In the genomic region with DNA sequence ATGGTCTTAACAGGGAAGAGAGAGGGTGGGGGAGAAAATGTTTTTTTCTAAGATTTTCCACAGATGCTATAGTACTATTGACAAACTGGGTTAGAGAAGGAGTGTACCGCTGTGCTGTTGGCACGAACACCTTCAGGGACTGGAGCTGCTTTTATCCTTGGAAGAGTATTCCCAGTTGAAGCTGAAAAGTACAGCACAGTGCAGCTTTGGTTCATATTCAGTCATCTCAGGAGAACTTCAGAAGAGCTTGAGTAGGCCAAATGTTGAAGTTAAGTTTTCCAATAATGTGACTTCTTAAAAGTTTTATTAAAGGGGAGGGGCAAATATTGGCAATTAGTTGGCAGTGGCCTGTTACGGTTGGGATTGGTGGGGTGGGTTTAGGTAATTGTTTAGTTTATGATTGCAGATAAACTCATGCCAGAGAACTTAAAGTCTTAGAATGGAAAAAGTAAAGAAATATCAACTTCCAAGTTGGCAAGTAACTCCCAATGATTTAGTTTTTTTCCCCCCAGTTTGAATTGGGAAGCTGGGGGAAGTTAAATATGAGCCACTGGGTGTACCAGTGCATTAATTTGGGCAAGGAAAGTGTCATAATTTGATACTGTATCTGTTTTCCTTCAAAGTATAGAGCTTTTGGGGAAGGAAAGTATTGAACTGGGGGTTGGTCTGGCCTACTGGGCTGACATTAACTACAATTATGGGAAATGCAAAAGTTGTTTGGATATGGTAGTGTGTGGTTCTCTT, we compare ENCODE assay signal across 1 cellular context.
A peak's percentile ranks its signal among the peaks of the same experiment; 100 is the strongest.
TF ChIP-seq lines count a peak whose summit lies in the region.

No MANE protein-coding gene starts in this region.

TF ChIP-seq in K562, 482 proteins besides CTCF, POLR2A, EP300 and RAD21 (continued from another document and continues in another):
- TF ChIP-seq, protein P1, sequence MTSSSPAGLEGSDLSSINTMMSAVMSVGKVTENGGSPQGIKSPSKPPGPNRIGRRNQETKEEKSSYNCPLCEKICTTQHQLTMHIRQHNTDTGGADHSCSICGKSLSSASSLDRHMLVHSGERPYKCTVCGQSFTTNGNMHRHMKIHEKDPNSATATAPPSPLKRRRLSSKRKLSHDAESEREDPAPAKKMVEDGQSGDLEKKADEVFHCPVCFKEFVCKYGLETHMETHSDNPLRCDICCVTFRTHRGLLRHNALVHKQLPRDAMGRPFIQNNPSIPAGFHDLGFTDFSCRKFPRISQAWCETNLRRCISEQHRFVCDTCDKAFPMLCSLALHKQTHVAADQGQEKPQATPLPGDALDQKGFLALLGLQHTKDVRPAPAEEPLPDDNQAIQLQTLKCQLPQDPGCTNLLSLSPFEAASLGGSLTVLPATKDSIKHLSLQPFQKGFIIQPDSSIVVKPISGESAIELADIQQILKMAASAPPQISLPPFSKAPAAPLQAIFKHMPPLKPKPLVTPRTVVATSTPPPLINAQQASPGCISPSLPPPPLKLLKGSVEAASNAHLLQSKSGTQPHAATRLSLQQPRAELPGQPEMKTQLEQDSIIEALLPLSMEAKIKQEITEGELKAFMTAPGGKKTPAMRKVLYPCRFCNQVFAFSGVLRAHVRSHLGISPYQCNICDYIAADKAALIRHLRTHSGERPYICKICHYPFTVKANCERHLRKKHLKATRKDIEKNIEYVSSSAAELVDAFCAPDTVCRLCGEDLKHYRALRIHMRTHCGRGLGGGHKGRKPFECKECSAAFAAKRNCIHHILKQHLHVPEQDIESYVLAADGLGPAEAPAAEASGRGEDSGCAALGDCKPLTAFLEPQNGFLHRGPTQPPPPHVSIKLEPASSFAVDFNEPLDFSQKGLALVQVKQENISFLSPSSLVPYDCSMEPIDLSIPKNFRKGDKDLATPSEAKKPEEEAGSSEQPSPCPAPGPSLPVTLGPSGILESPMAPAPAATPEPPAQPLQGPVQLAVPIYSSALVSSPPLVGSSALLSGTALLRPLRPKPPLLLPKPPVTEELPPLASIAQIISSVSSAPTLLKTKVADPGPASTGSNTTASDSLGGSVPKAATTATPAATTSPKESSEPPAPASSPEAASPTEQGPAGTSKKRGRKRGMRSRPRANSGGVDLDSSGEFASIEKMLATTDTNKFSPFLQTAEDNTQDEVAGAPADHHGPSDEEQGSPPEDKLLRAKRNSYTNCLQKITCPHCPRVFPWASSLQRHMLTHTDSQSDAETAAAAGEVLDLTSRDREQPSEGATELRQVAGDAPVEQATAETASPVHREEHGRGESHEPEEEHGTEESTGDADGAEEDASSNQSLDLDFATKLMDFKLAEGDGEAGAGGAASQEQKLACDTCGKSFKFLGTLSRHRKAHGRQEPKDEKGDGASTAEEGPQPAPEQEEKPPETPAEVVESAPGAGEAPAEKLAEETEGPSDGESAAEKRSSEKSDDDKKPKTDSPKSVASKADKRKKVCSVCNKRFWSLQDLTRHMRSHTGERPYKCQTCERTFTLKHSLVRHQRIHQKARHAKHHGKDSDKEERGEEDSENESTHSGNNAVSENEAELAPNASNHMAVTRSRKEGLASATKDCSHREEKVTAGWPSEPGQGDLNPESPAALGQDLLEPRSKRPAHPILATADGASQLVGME (CRISPR knock-in tag; IDR thresholded peaks at IDR 0.05): no peak
- TF ChIP-seq NCOA4 (IDR thresholded peaks at IDR 0.05; ENCODE audit: partially characterized antibody) (no peak), MAFF (IDR thresholded peaks at IDR 0.05; ENCODE audit: low read length) (0 out of 2 replicates have a peak, but pooled peaks have one; percentile 21), DDX20 (tag; IDR thresholded peaks at IDR 0.05; ENCODE audit: low read depth) (no peak), NBN (IDR thresholded peaks at IDR 0.05; ENCODE audit: low read depth) (no peak), SRF (CRISPR knock-in tag; IDR thresholded peaks at IDR 0.05) (peak in 1 of 2 experiments; percentile 9; a peak in 1 of 4 replicates), ZNF76 (CRISPR knock-in tag; IDR thresholded peaks at IDR 0.05; ENCODE audit: borderline replicate concordance) (no peak), PYGO2 (tag; IDR thresholded peaks at IDR 0.05) (no peak), RFX1 (IDR thresholded peaks at IDR 0.05) (no peak), GTF2E2 (tag; IDR thresholded peaks at IDR 0.05) (no peak), MTA2 (IDR thresholded peaks at IDR 0.05; ENCODE audit: low read depth) (no peak), KAT8 (IDR thresholded peaks at IDR 0.05; ENCODE audit: low read depth) (no peak; the same call in 1 of the 2 replicates), KDM5B (IDR thresholded peaks at IDR 0.05; ENCODE audit: insufficient replicate concordance, low read depth, low read length) (no peak), SRSF3 (IDR thresholded peaks at IDR 0.05; ENCODE audit: insufficient read depth, low read length) (no peak), ARNT (IDR thresholded peaks at IDR 0.05) (no peak), GABPB1 (CRISPR knock-in tag; IDR thresholded peaks at IDR 0.05) (0 out of 2 replicates have a peak, but pooled peaks have one; percentile 50), ZNF668 (CRISPR knock-in tag; IDR thresholded peaks at IDR 0.05) (no peak), ZNF583 (CRISPR knock-in tag; IDR thresholded peaks at IDR 0.05) (no peak), CHCHD3 (CRISPR knock-in tag; IDR thresholded peaks at IDR 0.05) (peak; percentile 52), ESRRA (IDR thresholded peaks at IDR 0.05; ENCODE audit: borderline replicate concordance, low read depth) (no peak), CTBP1 (IDR thresholded peaks at IDR 0.05; ENCODE audit: borderline replicate concordance) (no peak), NFIC (IDR thresholded peaks at IDR 0.05) (no peak), NFXL1 (CRISPR knock-in tag; IDR thresholded peaks at IDR 0.05) (0 out of 2 replicates have a peak, but pooled peaks have one; percentile 57), IRF2 (CRISPR knock-in tag; IDR thresholded peaks at IDR 0.05) (no peak), TSC22D4 (tag; IDR thresholded peaks at IDR 0.05) (no peak), PTBP1 (IDR thresholded peaks at IDR 0.05; ENCODE audit: low read depth, low read length) (no peak), FOXA3 (CRISPR knock-in tag; conservative IDR thresholded peaks at IDR 0.05 in 1 of 2, IDR thresholded peaks at IDR 0.05 in 1 of 2) (0 out of 4 replicates have a peak, but pooled peaks of 1 of the 2 experiments have one; percentile 20), STAT5A (IDR thresholded peaks at IDR 0.05; ENCODE audit: borderline replicate concordance, low read length) (0 out of 2 replicates have a peak, but pooled peaks have one; percentile 30), CBFA2T3 (IDR thresholded peaks at IDR 0.05) (no peak), HNRNPH1 (optimal IDR thresholded peaks at IDR 0.05; ENCODE audit: low read depth, low read length) (no peak), ZNF253 (CRISPR knock-in tag; conservative IDR thresholded peaks at IDR 0.05) (0 out of 2 replicates have a peak, but pooled peaks have one; percentile 72), IFI16 (CRISPR knock-in tag; IDR thresholded peaks at IDR 0.05) (no peak), ASH1L (IDR thresholded peaks at IDR 0.05; ENCODE audit: borderline replicate concordance, low read depth, partially characterized antibody) (no peak), ZKSCAN3 (CRISPR knock-in tag; IDR thresholded peaks at IDR 0.05) (no peak), PHB2 (IDR thresholded peaks at IDR 0.05; ENCODE audit: low read depth) (no peak), PHF20 (IDR thresholded peaks at IDR 0.05; ENCODE audit: partially characterized antibody) (no peak), ZNF764 (CRISPR knock-in tag; IDR thresholded peaks at IDR 0.05; ENCODE audit: low read depth) (no peak; the same call in 1 of the 2 replicates), FOXK2 (conservative IDR thresholded peaks at IDR 0.05 in 1 of 2, IDR thresholded peaks at IDR 0.05 in 1 of 2; ENCODE audit: low read depth in 2 of 2) (no peak), YBX1 (IDR thresholded peaks at IDR 0.05) (no peak), RB1 (IDR thresholded peaks at IDR 0.05; ENCODE audit: low read depth) (no peak), POU5F1 (IDR thresholded peaks at IDR 0.05; ENCODE audit: borderline replicate concordance, low read depth, low read length, partially characterized antibody) (no peak), TRIM24 (IDR thresholded peaks at IDR 0.05) (no peak), PHF21A (IDR thresholded peaks at IDR 0.05; ENCODE audit: borderline replicate concordance, low read depth) (no peak), EWSR1 (IDR thresholded peaks at IDR 0.05; ENCODE audit: borderline replicate concordance, low read depth, partially characterized antibody) (peak; percentile 95), ZNF324 (CRISPR knock-in tag; IDR thresholded peaks at IDR 0.05) (no peak; the same call in 1 of the 2 replicates), ZSCAN32 (CRISPR knock-in tag; IDR thresholded peaks at IDR 0.05) (peak; percentile 58), CEBPG (CRISPR knock-in tag; IDR thresholded peaks at IDR 0.05) (no peak), CEBPG (tag; conservative IDR thresholded peaks at IDR 0.05 in 1 of 2, IDR thresholded peaks at IDR 0.05 in 1 of 2) (no peak), GATA2 (CRISPR knock-in tag; IDR thresholded peaks at IDR 0.05) (no peak), KDM4B (IDR thresholded peaks at IDR 0.05; ENCODE audit: borderline replicate concordance in 2 of 2, low read depth in 1 of 2) (no peak), ZNF830 (CRISPR knock-in tag; IDR thresholded peaks at IDR 0.05) (no peak), ARID1B (IDR thresholded peaks at IDR 0.05) (no peak), MTF1 (CRISPR knock-in tag; IDR thresholded peaks at IDR 0.05; ENCODE audit: borderline replicate concordance) (no peak), TBL1XR1 (IDR thresholded peaks at IDR 0.05; ENCODE audit: low read length in 2 of 2) (peak; percentile 54 to 91; a peak in 3 of 4 replicates), BDP1 (IDR thresholded peaks at IDR 0.05; ENCODE audit: insufficient read depth, insufficient read length) (no peak), ZSCAN29 (IDR thresholded peaks at IDR 0.05) (no peak), CHD1 (IDR thresholded peaks at IDR 0.05; ENCODE audit: low read length) (peak; percentile 93), ZC3H8 (IDR thresholded peaks at IDR 0.05) (no peak), NRF1 (conservative IDR thresholded peaks at IDR 0.05 in 1 of 2, IDR thresholded peaks at IDR 0.05 in 1 of 2) (no peak), HSF4 (CRISPR knock-in tag; IDR thresholded peaks at IDR 0.05; ENCODE audit: borderline replicate concordance) (no peak), GABPB2 (CRISPR knock-in tag; conservative IDR thresholded peaks at IDR 0.05) (peak; percentile 61)
- TF ChIP-seq, protein P2, sequence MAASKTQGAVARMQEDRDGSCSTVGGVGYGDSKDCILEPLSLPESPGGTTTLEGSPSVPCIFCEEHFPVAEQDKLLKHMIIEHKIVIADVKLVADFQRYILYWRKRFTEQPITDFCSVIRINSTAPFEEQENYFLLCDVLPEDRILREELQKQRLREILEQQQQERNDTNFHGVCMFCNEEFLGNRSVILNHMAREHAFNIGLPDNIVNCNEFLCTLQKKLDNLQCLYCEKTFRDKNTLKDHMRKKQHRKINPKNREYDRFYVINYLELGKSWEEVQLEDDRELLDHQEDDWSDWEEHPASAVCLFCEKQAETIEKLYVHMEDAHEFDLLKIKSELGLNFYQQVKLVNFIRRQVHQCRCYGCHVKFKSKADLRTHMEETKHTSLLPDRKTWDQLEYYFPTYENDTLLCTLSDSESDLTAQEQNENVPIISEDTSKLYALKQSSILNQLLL (CRISPR knock-in tag; IDR thresholded peaks at IDR 0.05; ENCODE audit: borderline replicate concordance): no peak
- TF ChIP-seq, protein P3, sequence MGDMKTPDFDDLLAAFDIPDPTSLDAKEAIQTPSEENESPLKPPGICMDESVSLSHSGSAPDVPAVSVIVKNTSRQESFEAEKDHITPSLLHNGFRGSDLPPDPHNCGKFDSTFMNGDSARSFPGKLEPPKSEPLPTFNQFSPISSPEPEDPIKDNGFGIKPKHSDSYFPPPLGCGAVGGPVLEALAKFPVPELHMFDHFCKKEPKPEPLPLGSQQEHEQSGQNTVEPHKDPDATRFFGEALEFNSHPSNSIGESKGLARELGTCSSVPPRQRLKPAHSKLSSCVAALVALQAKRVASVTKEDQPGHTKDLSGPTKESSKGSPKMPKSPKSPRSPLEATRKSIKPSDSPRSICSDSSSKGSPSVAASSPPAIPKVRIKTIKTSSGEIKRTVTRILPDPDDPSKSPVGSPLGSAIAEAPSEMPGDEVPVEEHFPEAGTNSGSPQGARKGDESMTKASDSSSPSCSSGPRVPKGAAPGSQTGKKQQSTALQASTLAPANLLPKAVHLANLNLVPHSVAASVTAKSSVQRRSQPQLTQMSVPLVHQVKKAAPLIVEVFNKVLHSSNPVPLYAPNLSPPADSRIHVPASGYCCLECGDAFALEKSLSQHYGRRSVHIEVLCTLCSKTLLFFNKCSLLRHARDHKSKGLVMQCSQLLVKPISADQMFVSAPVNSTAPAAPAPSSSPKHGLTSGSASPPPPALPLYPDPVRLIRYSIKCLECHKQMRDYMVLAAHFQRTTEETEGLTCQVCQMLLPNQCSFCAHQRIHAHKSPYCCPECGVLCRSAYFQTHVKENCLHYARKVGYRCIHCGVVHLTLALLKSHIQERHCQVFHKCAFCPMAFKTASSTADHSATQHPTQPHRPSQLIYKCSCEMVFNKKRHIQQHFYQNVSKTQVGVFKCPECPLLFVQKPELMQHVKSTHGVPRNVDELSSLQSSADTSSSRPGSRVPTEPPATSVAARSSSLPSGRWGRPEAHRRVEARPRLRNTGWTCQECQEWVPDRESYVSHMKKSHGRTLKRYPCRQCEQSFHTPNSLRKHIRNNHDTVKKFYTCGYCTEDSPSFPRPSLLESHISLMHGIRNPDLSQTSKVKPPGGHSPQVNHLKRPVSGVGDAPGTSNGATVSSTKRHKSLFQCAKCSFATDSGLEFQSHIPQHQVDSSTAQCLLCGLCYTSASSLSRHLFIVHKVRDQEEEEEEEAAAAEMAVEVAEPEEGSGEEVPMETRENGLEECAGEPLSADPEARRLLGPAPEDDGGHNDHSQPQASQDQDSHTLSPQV (IDR thresholded peaks at IDR 0.05): no peak
- TF ChIP-seq, protein P4, sequence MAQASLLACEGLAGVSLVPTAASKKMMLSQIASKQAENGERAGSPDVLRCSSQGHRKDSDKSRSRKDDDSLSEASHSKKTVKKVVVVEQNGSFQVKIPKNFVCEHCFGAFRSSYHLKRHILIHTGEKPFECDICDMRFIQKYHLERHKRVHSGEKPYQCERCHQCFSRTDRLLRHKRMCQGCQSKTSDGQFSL (CRISPR knock-in tag; IDR thresholded peaks at IDR 0.05): peak; percentile 54
- TF ChIP-seq, protein P4 (tag; IDR thresholded peaks at IDR 0.05): peak in 1 of 2 experiments; percentile 49; a peak in 1 of 4 replicates
- TF ChIP-seq, protein P5, sequence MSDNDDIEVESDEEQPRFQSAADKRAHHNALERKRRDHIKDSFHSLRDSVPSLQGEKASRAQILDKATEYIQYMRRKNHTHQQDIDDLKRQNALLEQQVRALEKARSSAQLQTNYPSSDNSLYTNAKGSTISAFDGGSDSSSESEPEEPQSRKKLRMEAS (CRISPR knock-in tag; IDR thresholded peaks at IDR 0.05): no peak
- TF ChIP-seq, protein P6, sequence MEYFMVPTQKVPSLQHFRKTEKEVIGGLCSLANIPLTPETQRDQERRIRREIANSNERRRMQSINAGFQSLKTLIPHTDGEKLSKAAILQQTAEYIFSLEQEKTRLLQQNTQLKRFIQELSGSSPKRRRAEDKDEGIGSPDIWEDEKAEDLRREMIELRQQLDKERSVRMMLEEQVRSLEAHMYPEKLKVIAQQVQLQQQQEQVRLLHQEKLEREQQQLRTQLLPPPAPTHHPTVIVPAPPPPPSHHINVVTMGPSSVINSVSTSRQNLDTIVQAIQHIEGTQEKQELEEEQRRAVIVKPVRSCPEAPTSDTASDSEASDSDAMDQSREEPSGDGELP (CRISPR knock-in tag; IDR thresholded peaks at IDR 0.05; ENCODE audit: borderline replicate concordance): no peak; the same call in 1 of the 2 replicates
